Comparison of ENCODE assay signal across 12 cellular contexts in genomic region chr15:42471002-42471401, GRCh38. TPM values are rescaled to one million over a fixed set of nuclear protein-coding genes. Genes with fewer than 3 reads are reported as not detected.
A peak's percentile ranks its signal among the peaks of the same experiment; 100 is the strongest.
DNase-seq lines count a peak whose midpoint lies in the region; ATAC-seq and TF ChIP-seq lines count a peak whose summit lies in the region.
"Had no signal": no experiment of that assay in that cellular context is flagged by ENCODE, and none has a peak within 500 bp of the region (broad histone marks: within the 10 kb centered on the region; RNA-seq: fewer than 3 reads in every experiment).

No MANE protein-coding gene starts in this region.

- DNase-seq in dorsolateral prefrontal cortex (no peak), memory B cell (ENCODE audit: low spot score in 2 of 2) (no peak), NCI-H345 (lab: John Stamatoyannopoulos, UW) (no peak), globus pallidus (ENCODE audit: low spot score) (no peak)

- no peak overlapping the region for H3K4me3 Mint-ChIP-seq in IgD-negative memory B cell
- H3K4me3 Mint-ChIP-seq in memory B cell, result no peak overlapping the region
- H3K4me3 Mint-ChIP-seq: activated CD4-positive, alpha-beta T cell treated with anti-CD3 and anti-CD28 coated beads, Interleukin-2, amount 10 ng/mL, durations not matched to agents 7 days and 5 days; activated naive CD4-positive, alpha-beta T cell treated with anti-CD3 and anti-CD28 coated beads for 36 hours had no signal

- H3K4me3 ChIP-seq in dorsolateral prefrontal cortex (no peak overlapping the region), subcutaneous abdominal adipose tissue (ENCODE audit: low read depth in 1 of 5, low read length in 5 of 5) (no peak overlapping the region)
- H3K4me3 ChIP-seq: body of pancreas, Peyer's patch had no signal

- H3K27ac Mint-ChIP-seq in IgD-negative memory B cell (peak overlapping the region in 2 of 3 donors; percentile 47 to 71), memory B cell (peak overlapping the region; percentile 17)
- H3K27ac Mint-ChIP-seq: activated CD4-positive, alpha-beta T cell treated with anti-CD3 and anti-CD28 coated beads, Interleukin-2, amount 10 ng/mL, durations not matched to agents 7 days and 5 days; activated naive CD4-positive, alpha-beta T cell treated with anti-CD3 and anti-CD28 coated beads for 36 hours had no signal

- intact Hi-C loops in dorsolateral prefrontal cortex (cut with DNase I), result loop anchor here (5.0 to 10.0 kb wide), 4 partner anchors 64 to 246 kb away; partner anchors contain the start of genes GANC (in 1 of the 2) and TMEM87A (in 1 of the 2)

- no peak for TF ChIP-seq CTCF in dorsolateral prefrontal cortex (IDR thresholded peaks at IDR 0.05 in 54 of 56, conservative IDR thresholded peaks at IDR 0.05 in 2 of 56; ENCODE audit: low read depth in 1 of 56, partially characterized antibody in 56 of 56)

- peak overlapping the region in 34 of 59 donors; percentile 11 to 78 (median 42) for H3K27ac ChIP-seq in dorsolateral prefrontal cortex
- peak overlapping the region; percentile 4 for H3K27ac ChIP-seq in subcutaneous abdominal adipose tissue (ENCODE audit: low read depth, low read length)
- H3K27ac ChIP-seq: body of pancreas had no signal

- ATAC-seq in memory B cell (ENCODE audit: low read depth) (no peak), HG03520 (IDR thresholded peaks at IDR 0.05; ENCODE audit: unreplicated experiment) (no peak), GM21717 (IDR thresholded peaks at IDR 0.05; ENCODE audit: unreplicated experiment) (no peak)

- H3K4me1 Mint-ChIP-seq in IgD-negative memory B cell, result peaks cover 14 to 29% (median 26%) of the 10 kb centered on the region in 3 donors
- peaks cover 13% of the 10 kb centered on the region for H3K4me1 Mint-ChIP-seq in memory B cell

- H3K4me1 ChIP-seq in subcutaneous abdominal adipose tissue (ENCODE audit: control insufficient read depth in 5 of 5, insufficient read depth in 5 of 5, low read length in 5 of 5), result peaks cover 0 to 3% (median 0%) of the 10 kb centered on the region in 5 donors
- H3K4me1 ChIP-seq: Peyer's patch had no signal

- H3K27me3 ChIP-seq in dorsolateral prefrontal cortex, result no peaks in the 10 kb centered on the region
- no peaks in the 10 kb centered on the region for H3K27me3 ChIP-seq in subcutaneous abdominal adipose tissue (ENCODE audit: control insufficient read depth in 5 of 5, insufficient read depth in 4 of 5, low read length in 5 of 5)
- H3K27me3 ChIP-seq: body of pancreas, Peyer's patch had no signal

- no peaks in the 10 kb centered on the region for H3K9me3 ChIP-seq in subcutaneous abdominal adipose tissue (ENCODE audit: control insufficient read depth in 5 of 5, low read length in 5 of 5)
- H3K9me3 ChIP-seq: body of pancreas, Peyer's patch had no signal

- H3K36me3 ChIP-seq in subcutaneous abdominal adipose tissue (ENCODE audit: control insufficient read depth in 5 of 5, insufficient read depth in 5 of 5, low read length in 5 of 5), result peaks cover 0 to 3% (median 0%) of the 10 kb centered on the region in 5 donors
- H3K36me3 ChIP-seq: Peyer's patch had no signal

- H3K9me3 Mint-ChIP-seq in IgD-negative memory B cell (no peaks in the 10 kb centered on the region), memory B cell (no peaks in the 10 kb centered on the region)
- H3K9me3 Mint-ChIP-seq: activated CD4-positive, alpha-beta T cell treated with anti-CD3 and anti-CD28 coated beads, Interleukin-2, amount 10 ng/mL, durations not matched to agents 7 days and 5 days; activated naive CD4-positive, alpha-beta T cell treated with anti-CD3 and anti-CD28 coated beads for 36 hours had no signal

- H3K36me3 Mint-ChIP-seq in IgD-negative memory B cell (peaks cover 6% of the 10 kb centered on the region), memory B cell (peaks cover 9% of the 10 kb centered on the region)

- H3K27me3 Mint-ChIP-seq in IgD-negative memory B cell (no peaks in the 10 kb centered on the region), memory B cell (no peaks in the 10 kb centered on the region)
- H3K27me3 Mint-ChIP-seq: activated CD4-positive, alpha-beta T cell treated with anti-CD3 and anti-CD28 coated beads, Interleukin-2, amount 10 ng/mL, durations not matched to agents 7 days and 5 days had no signal

- H3K9ac ChIP-seq in subcutaneous abdominal adipose tissue (ENCODE audit: low read length in 5 of 5), result no peak overlapping the region

RNA-seq across cellular contexts. Expression of gene ZNF106, which starts 19.9 kb away (rescaled TPM):
- 66.5 TPM for polyA plus RNA-seq in IgD-negative memory B cell
- 100 to 1,000 TPM in 83 of 120 experiments, 10 to 100 TPM in 37; 59.0 to 146 (median 111) TPM for total RNA-seq in dorsolateral prefrontal cortex

RNA-seq across cellular contexts. Expression of gene SNAP23, which starts 24.4 kb away (rescaled TPM):
- 113 TPM for polyA plus RNA-seq in IgD-negative memory B cell
- 10 to 100 TPM; 20.3 to 91.7 (median 37.6) TPM for total RNA-seq in dorsolateral prefrontal cortex
